Comparison of ENCODE assay signal across 20 cellular contexts in the genomic region with DNA sequence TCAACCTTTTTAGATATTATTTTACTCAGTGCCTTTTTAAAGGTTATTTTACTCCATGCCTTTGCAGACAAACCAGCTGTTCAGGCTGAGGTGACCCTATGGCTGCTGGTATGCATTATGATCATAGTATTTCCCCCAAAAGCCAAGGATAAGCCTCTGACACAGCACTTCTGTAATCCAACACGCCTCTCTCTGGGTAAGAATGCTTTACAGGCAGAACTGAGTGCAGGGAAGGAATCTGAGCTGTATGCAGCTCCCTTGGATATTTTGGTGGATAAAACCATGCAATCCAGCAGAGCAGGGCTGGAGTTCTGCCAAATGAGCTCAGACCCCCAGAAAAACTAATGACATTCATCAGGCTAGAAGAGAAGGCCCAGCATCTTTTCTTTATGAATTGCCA. TPM values are rescaled to one million over a fixed set of nuclear protein-coding genes. Genes with fewer than 3 reads are reported as not detected.
DNase-seq lines count a peak whose midpoint lies in the region; ATAC-seq and TF ChIP-seq lines count a peak whose summit lies in the region.
"Had no signal": no experiment of that assay in that cellular context is flagged by ENCODE, and none has a peak within 500 bp of the region (broad histone marks: within the 10 kb centered on the region; RNA-seq: fewer than 3 reads in every experiment).

No MANE protein-coding gene starts in this region.

- no peaks in the 10 kb centered on the region for H3K36me3 ChIP-seq in right lobe of liver
- H3K36me3 ChIP-seq: adrenal gland, thoracic aorta had no signal

- peaks cover 24% of the 10 kb centered on the region for H3K4me1 Mint-ChIP-seq in type B pancreatic cell (ENCODE audit: unreplicated experiment)
- peaks cover 5% of the 10 kb centered on the region for H3K4me1 Mint-ChIP-seq in activated T-cell treated with anti-CD3 and anti-CD28 coated beads, Interleukin-2, amount 50 U/mL, for 72 hours (ENCODE audit: low read depth)

- no peaks in the 10 kb centered on the region for H3K9me3 ChIP-seq in right lobe of liver
- H3K9me3 ChIP-seq: adrenal gland, SK-N-SH, thoracic aorta had no signal

- peak overlapping the region; percentile 18 for H3K4me3 Mint-ChIP-seq in type B pancreatic cell
- H3K4me3 Mint-ChIP-seq in activated T-cell treated with anti-CD3 and anti-CD28 coated beads, Interleukin-2, amount 50 U/mL, for 72 hours, result no peak overlapping the region
- H3K4me3 Mint-ChIP-seq: activated CD8-positive, alpha-beta T cell treated with anti-CD3 and anti-CD28 coated beads, Interleukin-2, amount 10 ng/mL, durations not matched to agents 7 days and 5 days; CD8-positive, alpha-beta T cell; naive thymus-derived CD8-positive, alpha-beta T cell had no signal

- H3K27ac Mint-ChIP-seq in type B pancreatic cell, result peak overlapping the region; percentile 65
- H3K27ac Mint-ChIP-seq in activated T-cell treated with anti-CD3 and anti-CD28 coated beads, Interleukin-2, amount 50 U/mL, for 72 hours, result no peak overlapping the region
- H3K27ac Mint-ChIP-seq: activated CD8-positive, alpha-beta T cell treated with anti-CD3 and anti-CD28 coated beads, Interleukin-2, amount 10 ng/mL, durations not matched to agents 7 days and 5 days; CD8-positive, alpha-beta T cell had no signal

- DNase-seq in NCI-H2171 treated with DMSO at 0.1 percent for 48 hours (lab: John Stamatoyannopoulos, UW) (peak; percentile 3), NCI-H2171 (lab: John Stamatoyannopoulos, UW) (no peak), astrocyte of the cerebellum (ENCODE audit: low read depth) (peak; percentile 26), hepatic stellate cell (ENCODE audit: low spot score) (peak; percentile 60), type B pancreatic cell (ENCODE audit: extremely low spot score, unreplicated experiment) (no peak), mucosa of gallbladder (ENCODE audit: low spot score) (no peak), right lobe of liver (no peak)
- no peak for DNase-seq in activated T-cell treated with anti-CD3 and anti-CD28 coated beads, Interleukin-2, amount 50 U/mL, for 72 hours
- DNase-seq: activated CD8-positive, alpha-beta T cell treated with anti-CD3 and anti-CD28 coated beads, Interleukin-2, amount 10 ng/mL, durations not matched to agents 7 days and 5 days; CD8-positive, alpha-beta T cell; left ventricle myocardium superior; naive thymus-derived CD8-positive, alpha-beta T cell; NCI-H1436 treated with DMSO at 0.1 percent for 48 hours; NCI-H510A; SK-N-SH had no signal

- H3K27me3 ChIP-seq in right lobe of liver, result no peaks in the 10 kb centered on the region
- H3K27me3 ChIP-seq: adrenal gland had no signal

- no peak overlapping the region for H3K27ac ChIP-seq in right lobe of liver
- H3K27ac ChIP-seq: 22Rv1, adrenal gland, thoracic aorta, VCaP had no signal

- H3K4me3 ChIP-seq in astrocyte of the cerebellum (ENCODE audit: low read depth, low read length) (no peak overlapping the region), right lobe of liver (no peak overlapping the region)
- H3K4me3 ChIP-seq: adrenal gland, GM12878, thoracic aorta had no signal

- H3K4me1 ChIP-seq in right lobe of liver, result no peaks in the 10 kb centered on the region

- no peaks in the 10 kb centered on the region for H3K9me3 Mint-ChIP-seq in type B pancreatic cell
- no peaks in the 10 kb centered on the region for H3K9me3 Mint-ChIP-seq in activated T-cell treated with anti-CD3 and anti-CD28 coated beads, Interleukin-2, amount 50 U/mL, for 72 hours
- H3K9me3 Mint-ChIP-seq: CD8-positive, alpha-beta T cell; naive thymus-derived CD8-positive, alpha-beta T cell had no signal

- TF ChIP-seq POLR2A in right lobe of liver (IDR thresholded peaks at IDR 0.05), result no peak

- no peaks in the 10 kb centered on the region for H3K27me3 Mint-ChIP-seq in type B pancreatic cell
- no peaks in the 10 kb centered on the region for H3K27me3 Mint-ChIP-seq in activated T-cell treated with anti-CD3 and anti-CD28 coated beads, Interleukin-2, amount 50 U/mL, for 72 hours (ENCODE audit: low read depth)
- H3K27me3 Mint-ChIP-seq: naive thymus-derived CD8-positive, alpha-beta T cell had no signal

- in situ Hi-C loops in astrocyte of the cerebellum (cut with HindIII; ENCODE audit: low sequenced_read_pairs), result no loop called here

- TF ChIP-seq CTCF in astrocyte of the cerebellum (IDR thresholded peaks at IDR 0.05; ENCODE audit: low read depth, low read length, missing control alignments) (no peak), type B pancreatic cell (conservative IDR thresholded peaks at IDR 0.05) (no peak), right lobe of liver (IDR thresholded peaks at IDR 0.05) (no peak)

- no peak for ATAC-seq in activated T-cell treated with anti-CD3 and anti-CD28 coated beads, Interleukin-2, amount 50 U/mL, for 72 hours (replicated peaks in 1 of 2)
- ATAC-seq in right lobe of liver, result no peak
- ATAC-seq: activated CD8-positive, alpha-beta T cell treated with anti-CD3 and anti-CD28 coated beads, Interleukin-2, amount 10 ng/mL, durations not matched to agents 7 days and 5 days; CD8-positive, alpha-beta T cell; GM12878; left ventricle myocardium superior; naive thymus-derived CD8-positive, alpha-beta T cell had no signal

- no peaks in the 10 kb centered on the region for H3K36me3 Mint-ChIP-seq in type B pancreatic cell
- H3K36me3 Mint-ChIP-seq in activated T-cell treated with anti-CD3 and anti-CD28 coated beads, Interleukin-2, amount 50 U/mL, for 72 hours (ENCODE audit: insufficient read depth in 2 of 2), result no peaks in the 10 kb centered on the region
- H3K36me3 Mint-ChIP-seq: naive thymus-derived CD8-positive, alpha-beta T cell had no signal

- intact Hi-C loops in right lobe of liver (cut with DNase I), result no loop called here

- WGBS in right lobe of liver (ENCODE audit: insufficient coverage, low coverage, low lambda C conversion rate, missing lambda C conversion rate), result 67% methylated on average over 1 of the region's 1 CpG

RNA-seq across cellular contexts. Expression of gene MAP1A, which starts 11.7 kb away (rescaled TPM):
- total RNA-seq in type B pancreatic cell (ENCODE audit: low replicate concordance) (6.0 and 18.2 TPM in 2 replicates), mucosa of gallbladder (22.5 TPM), right lobe of liver (under 1 TPM; 0.09 to 0.56 (median 0.24) TPM)
- 1 to 10 TPM in 1 of 2 donors, under 1 TPM in 1; 0.82 to 1.8 TPM for total RNA-seq in activated T-cell treated with anti-CD3 and anti-CD28 coated beads, Interleukin-2, amount 50 U/mL, for 72 hours

RNA-seq across cellular contexts. Expression of gene TP53BP1, which starts 12.8 kb away (rescaled TPM):
- total RNA-seq in type B pancreatic cell (ENCODE audit: low replicate concordance) (68.3 and 101 TPM in 2 replicates), mucosa of gallbladder (61.6 TPM), right lobe of liver (10 to 100 TPM in 5 of 6 experiments, 1 to 10 TPM in 1; 4.9 to 12.2 (median 10.8) TPM)
- total RNA-seq in activated T-cell treated with anti-CD3 and anti-CD28 coated beads, Interleukin-2, amount 50 U/mL, for 72 hours, result 10 to 100 TPM; 33.2 to 35.0 TPM

Comparison
In these comparisons a context has a peak if more than half of its experiments do, and no peak if none do; other contexts are left out.
1. DNase-seq: peak in NCI-H2171 treated with DMSO at 0.1 percent for 48 hours (single experiment), astrocyte of the cerebellum (single experiment) and hepatic stellate cell (single experiment); none in NCI-H2171 (single experiment), type B pancreatic cell (single experiment), mucosa of gallbladder (single experiment), activated T-cell treated with anti-CD3 and anti-CD28 coated beads, Interleukin-2, amount 50 U/mL, for 72 hours (0 of 2) and right lobe of liver (0 of 3).